In the genomic region with DNA sequence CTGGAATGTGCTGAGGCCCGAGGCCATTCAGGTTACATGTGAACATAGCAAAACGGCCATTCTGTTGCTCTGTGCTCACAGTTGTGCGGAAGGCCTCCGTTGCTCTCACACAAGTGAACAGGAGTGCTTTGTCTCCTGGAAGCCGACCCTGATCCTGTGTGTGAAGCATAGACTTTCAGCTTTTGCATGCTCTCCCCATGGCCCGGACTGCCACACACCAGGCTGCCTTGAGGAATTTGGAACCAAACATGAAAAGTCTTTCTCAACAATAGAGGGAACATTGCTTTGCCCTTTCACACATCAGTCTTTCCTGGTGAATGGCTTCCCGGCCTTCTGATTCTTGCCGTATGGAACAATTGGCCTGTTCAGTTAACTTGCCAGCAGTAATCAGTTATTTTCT, we compare ENCODE assay signal across 18 cellular contexts.
"Had no signal": no experiment of that assay in that cellular context is flagged by ENCODE, and none has a peak within 500 bp of the region (broad histone marks: within the 10 kb centered on the region; RNA-seq: fewer than 3 reads in every experiment).

No MANE protein-coding gene starts in this region.

- H3K27ac ChIP-seq: gastrocnemius medialis, heart left ventricle, sigmoid colon, VCaP had no signal

- H3K4me3 Mint-ChIP-seq: natural killer cell; stimulated activated memory B cell treated with anti-CD40 and anti-IgM and Interleukin-4, amounts not matched to agents 10 μg/mL and 1 μg/mL and 100 μg/mL, for 72 hours; T-helper 1 cell treated with Interleukin-12 subunit alpha and Interleukin-12 subunit beta and Interleukin-4 antibody, amounts not matched to agents 30 μg/mL and 1 μg/mL, for 36 hours had no signal

- H3K4me1 ChIP-seq: heart left ventricle, sigmoid colon had no signal

- H3K4me1 Mint-ChIP-seq: natural killer cell; stimulated activated memory B cell treated with anti-CD40 and anti-IgM and Interleukin-4, amounts not matched to agents 10 μg/mL and 1 μg/mL and 100 μg/mL, for 72 hours had no signal

- H3K27me3 ChIP-seq: gastrocnemius medialis, heart left ventricle, sigmoid colon had no signal

- H3K27ac Mint-ChIP-seq: activated naive CD4-positive, alpha-beta T cell treated with anti-CD3 and anti-CD28 coated beads, Interleukin-2, amount 50 U/mL, for 72 hours; natural killer cell; stimulated activated memory B cell treated with anti-CD40 and anti-IgM and Interleukin-4, amounts not matched to agents 10 μg/mL and 1 μg/mL and 100 μg/mL, for 72 hours; T-helper 1 cell treated with Interleukin-12 subunit alpha and Interleukin-12 subunit beta and Interleukin-4 antibody, amounts not matched to agents 30 μg/mL and 1 μg/mL, for 36 hours had no signal

- H3K4me3 ChIP-seq: gastrocnemius medialis, heart left ventricle, sigmoid colon had no signal

- H3K36me3 ChIP-seq: gastrocnemius medialis, heart left ventricle, sigmoid colon had no signal

- DNase-seq: activated CD4-positive, alpha-beta T cell treated with anti-CD3 and anti-CD28 coated beads for 1 hour; activated CD4-positive, alpha-beta T cell treated with anti-CD3 and anti-CD28 coated beads, Interleukin-2, amount 50 U/mL, for 4 hours; activated gamma-delta T cell; amniotic stem cell; central memory CD4-positive, alpha-beta T cell; erythroblast; gastrocnemius medialis; heart left ventricle; kidney; left ventricle myocardium superior; mesendoderm; natural killer cell; sigmoid colon; stimulated activated CD4-positive, alpha-beta T cell treated with anti-CD3 and anti-CD28 coated beads, Interleukin-4, amount 100 ng/mL, for 4 hours had no signal

- ATAC-seq: activated naive CD4-positive, alpha-beta T cell treated with anti-CD3 and anti-CD28 coated beads, Interleukin-2, amount 50 U/mL, for 72 hours; heart left ventricle; left ventricle myocardium superior; natural killer cell had no signal

- H3K9me3 Mint-ChIP-seq: activated naive CD4-positive, alpha-beta T cell treated with anti-CD3 and anti-CD28 coated beads, Interleukin-2, amount 50 U/mL, for 72 hours; natural killer cell; stimulated activated memory B cell treated with anti-CD40 and anti-IgM and Interleukin-4, amounts not matched to agents 10 μg/mL and 1 μg/mL and 100 μg/mL, for 72 hours; T-helper 1 cell treated with Interleukin-12 subunit alpha and Interleukin-12 subunit beta and Interleukin-4 antibody, amounts not matched to agents 30 μg/mL and 1 μg/mL, for 36 hours had no signal

- H3K9me3 ChIP-seq: gastrocnemius medialis, heart left ventricle, sigmoid colon had no signal
